ENCODE assay signal across 1 cellular context in the genomic region with DNA sequence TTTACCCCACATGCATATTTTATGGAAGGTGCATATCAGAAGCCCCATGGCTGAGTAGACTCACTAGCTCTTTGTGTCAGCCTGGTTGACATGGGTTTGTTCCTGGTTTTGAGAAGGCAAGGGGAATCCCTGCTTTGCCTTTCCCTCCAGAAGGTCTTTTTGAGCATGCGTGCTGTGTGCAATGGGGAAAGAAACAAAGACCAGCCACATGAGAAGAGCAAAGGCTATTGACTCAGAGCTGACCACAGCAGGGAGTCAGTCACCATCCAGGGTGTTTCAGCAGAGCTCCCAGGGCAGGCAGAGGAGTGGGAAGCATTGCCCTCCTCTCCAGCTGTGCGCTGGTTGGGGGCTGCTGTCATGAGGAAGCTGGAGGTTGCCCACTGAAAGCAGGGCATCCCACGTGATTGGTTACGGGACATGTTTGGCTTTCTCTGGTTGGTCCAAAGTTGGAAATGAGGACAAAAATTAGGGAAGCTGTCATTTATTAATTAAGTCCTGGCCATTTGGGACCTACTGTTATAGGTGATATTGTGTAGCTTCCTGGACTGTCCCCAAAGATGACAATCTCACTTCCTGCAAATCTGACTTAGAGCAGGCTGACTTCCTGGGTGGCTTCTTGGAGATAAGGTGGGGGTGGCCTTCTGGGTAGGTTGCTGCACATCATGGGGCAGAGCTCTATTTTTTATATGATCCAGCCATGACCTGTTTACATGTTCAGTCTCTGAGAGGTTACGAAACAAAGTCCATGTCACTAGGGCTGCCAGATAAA.
TF ChIP-seq lines count a peak whose summit lies in the region.

No MANE protein-coding gene starts in this region.

TF ChIP-seq in GM23338, 12 proteins besides CTCF, POLR2A, EP300 and RAD21 (continued from another document):
- TF ChIP-seq, protein P1, sequence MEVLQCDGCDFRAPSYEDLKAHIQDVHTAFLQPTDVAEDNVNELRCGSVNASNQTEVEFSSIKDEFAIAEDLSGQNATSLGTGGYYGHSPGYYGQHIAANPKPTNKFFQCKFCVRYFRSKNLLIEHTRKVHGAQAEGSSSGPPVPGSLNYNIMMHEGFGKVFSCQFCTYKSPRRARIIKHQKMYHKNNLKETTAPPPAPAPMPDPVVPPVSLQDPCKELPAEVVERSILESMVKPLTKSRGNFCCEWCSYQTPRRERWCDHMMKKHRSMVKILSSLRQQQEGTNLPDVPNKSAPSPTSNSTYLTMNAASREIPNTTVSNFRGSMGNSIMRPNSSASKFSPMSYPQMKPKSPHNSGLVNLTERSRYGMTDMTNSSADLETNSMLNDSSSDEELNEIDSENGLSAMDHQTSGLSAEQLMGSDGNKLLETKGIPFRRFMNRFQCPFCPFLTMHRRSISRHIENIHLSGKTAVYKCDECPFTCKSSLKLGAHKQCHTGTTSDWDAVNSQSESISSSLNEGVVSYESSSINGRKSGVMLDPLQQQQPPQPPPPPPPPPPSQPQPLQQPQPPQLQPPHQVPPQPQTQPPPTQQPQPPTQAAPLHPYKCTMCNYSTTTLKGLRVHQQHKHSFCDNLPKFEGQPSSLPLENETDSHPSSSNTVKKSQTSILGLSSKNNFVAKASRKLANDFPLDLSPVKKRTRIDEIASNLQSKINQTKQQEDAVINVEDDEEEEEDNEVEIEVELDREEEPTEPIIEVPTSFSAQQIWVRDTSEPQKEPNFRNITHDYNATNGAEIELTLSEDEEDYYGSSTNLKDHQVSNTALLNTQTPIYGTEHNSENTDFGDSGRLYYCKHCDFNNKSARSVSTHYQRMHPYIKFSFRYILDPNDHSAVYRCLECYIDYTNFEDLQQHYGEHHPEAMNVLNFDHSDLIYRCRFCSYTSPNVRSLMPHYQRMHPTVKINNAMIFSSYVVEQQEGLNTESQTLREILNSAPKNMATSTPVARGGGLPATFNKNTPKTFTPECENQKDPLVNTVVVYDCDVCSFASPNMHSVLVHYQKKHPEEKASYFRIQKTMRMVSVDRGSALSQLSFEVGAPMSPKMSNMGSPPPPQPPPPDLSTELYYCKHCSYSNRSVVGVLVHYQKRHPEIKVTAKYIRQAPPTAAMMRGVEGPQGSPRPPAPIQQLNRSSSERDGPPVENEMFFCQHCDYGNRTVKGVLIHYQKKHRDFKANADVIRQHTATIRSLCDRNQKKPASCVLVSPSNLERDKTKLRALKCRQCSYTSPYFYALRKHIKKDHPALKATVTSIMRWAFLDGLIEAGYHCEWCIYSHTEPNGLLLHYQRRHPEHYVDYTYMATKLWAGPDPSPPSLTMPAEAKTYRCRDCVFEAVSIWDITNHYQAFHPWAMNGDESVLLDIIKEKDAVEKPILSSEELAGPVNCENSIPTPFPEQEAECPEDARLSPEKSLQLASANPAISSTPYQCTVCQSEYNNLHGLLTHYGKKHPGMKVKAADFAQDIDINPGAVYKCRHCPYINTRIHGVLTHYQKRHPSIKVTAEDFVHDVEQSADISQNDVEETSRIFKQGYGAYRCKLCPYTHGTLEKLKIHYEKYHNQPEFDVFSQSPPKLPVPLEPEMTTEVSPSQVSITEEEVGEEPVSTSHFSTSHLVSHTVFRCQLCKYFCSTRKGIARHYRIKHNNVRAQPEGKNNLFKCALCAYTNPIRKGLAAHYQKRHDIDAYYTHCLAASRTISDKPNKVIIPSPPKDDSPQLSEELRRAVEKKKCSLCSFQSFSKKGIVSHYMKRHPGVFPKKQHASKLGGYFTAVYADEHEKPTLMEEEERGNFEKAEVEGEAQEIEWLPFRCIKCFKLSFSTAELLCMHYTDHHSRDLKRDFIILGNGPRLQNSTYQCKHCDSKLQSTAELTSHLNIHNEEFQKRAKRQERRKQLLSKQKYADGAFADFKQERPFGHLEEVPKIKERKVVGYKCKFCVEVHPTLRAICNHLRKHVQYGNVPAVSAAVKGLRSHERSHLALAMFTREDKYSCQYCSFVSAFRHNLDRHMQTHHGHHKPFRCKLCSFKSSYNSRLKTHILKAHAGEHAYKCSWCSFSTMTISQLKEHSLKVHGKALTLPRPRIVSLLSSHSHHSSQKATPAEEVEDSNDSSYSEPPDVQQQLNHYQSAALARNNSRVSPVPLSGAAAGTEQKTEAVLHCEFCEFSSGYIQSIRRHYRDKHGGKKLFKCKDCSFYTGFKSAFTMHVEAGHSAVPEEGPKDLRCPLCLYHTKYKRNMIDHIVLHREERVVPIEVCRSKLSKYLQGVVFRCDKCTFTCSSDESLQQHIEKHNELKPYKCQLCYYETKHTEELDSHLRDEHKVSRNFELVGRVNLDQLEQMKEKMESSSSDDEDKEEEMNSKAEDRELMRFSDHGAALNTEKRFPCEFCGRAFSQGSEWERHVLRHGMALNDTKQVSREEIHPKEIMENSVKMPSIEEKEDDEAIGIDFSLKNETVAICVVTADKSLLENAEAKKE (CRISPR knock-in tag; IDR thresholded peaks at IDR 0.05): no peak
- TF ChIP-seq STAT1 (IDR thresholded peaks at IDR 0.05; ENCODE audit: unreplicated experiment) (no peak), ZNF114 (CRISPR knock-in tag; IDR thresholded peaks at IDR 0.05) (no peak), JUNB (IDR thresholded peaks at IDR 0.05; ENCODE audit: unreplicated experiment) (no peak), POLR2AphosphoS5 (IDR thresholded peaks at IDR 0.05; ENCODE audit: low read depth) (no peak), ZNF331 (CRISPR knock-in tag; IDR thresholded peaks at IDR 0.05; ENCODE audit: low read depth) (no peak), EZH2phosphoT487 (IDR thresholded peaks at IDR 0.05; ENCODE audit: unreplicated experiment) (no peak), CREB1 (CRISPR knock-in tag; IDR thresholded peaks at IDR 0.05; ENCODE audit: low read depth) (no peak), EZH2 (IDR thresholded peaks at IDR 0.05; ENCODE audit: low read depth, unreplicated experiment) (no peak)
- TF ChIP-seq, protein P2, sequence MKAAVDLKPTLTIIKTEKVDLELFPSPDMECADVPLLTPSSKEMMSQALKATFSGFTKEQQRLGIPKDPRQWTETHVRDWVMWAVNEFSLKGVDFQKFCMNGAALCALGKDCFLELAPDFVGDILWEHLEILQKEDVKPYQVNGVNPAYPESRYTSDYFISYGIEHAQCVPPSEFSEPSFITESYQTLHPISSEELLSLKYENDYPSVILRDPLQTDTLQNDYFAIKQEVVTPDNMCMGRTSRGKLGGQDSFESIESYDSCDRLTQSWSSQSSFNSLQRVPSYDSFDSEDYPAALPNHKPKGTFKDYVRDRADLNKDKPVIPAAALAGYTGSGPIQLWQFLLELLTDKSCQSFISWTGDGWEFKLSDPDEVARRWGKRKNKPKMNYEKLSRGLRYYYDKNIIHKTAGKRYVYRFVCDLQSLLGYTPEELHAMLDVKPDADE (IDR thresholded peaks at IDR 0.05): no peak
- TF ChIP-seq, protein P3, sequence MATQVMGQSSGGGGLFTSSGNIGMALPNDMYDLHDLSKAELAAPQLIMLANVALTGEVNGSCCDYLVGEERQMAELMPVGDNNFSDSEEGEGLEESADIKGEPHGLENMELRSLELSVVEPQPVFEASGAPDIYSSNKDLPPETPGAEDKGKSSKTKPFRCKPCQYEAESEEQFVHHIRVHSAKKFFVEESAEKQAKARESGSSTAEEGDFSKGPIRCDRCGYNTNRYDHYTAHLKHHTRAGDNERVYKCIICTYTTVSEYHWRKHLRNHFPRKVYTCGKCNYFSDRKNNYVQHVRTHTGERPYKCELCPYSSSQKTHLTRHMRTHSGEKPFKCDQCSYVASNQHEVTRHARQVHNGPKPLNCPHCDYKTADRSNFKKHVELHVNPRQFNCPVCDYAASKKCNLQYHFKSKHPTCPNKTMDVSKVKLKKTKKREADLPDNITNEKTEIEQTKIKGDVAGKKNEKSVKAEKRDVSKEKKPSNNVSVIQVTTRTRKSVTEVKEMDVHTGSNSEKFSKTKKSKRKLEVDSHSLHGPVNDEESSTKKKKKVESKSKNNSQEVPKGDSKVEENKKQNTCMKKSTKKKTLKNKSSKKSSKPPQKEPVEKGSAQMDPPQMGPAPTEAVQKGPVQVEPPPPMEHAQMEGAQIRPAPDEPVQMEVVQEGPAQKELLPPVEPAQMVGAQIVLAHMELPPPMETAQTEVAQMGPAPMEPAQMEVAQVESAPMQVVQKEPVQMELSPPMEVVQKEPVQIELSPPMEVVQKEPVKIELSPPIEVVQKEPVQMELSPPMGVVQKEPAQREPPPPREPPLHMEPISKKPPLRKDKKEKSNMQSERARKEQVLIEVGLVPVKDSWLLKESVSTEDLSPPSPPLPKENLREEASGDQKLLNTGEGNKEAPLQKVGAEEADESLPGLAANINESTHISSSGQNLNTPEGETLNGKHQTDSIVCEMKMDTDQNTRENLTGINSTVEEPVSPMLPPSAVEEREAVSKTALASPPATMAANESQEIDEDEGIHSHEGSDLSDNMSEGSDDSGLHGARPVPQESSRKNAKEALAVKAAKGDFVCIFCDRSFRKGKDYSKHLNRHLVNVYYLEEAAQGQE (IDR thresholded peaks at IDR 0.05; ENCODE audit: unreplicated experiment): no peak
